In genomic region chr16:85395913-85396878, GRCh38 we compare ENCODE assay signal across 10 cellular contexts.
A peak's percentile ranks its signal among the peaks of the same experiment; 100 is the strongest.
DNase-seq lines count a peak whose midpoint lies in the region; ATAC-seq and TF ChIP-seq lines count a peak whose summit lies in the region.
"Had no signal": no experiment of that assay in that cellular context is flagged by ENCODE, and none has a peak within 500 bp of the region (broad histone marks: within the 10 kb centered on the region; RNA-seq: fewer than 3 reads in every experiment).

No MANE protein-coding gene starts in this region.

- peak overlapping the region; percentile 23 for H2AK5ac ChIP-seq in neuronal stem cell (ENCODE audit: low read depth, low read length)

- peak overlapping the region; percentile 25 for H2BK15ac ChIP-seq in neuronal stem cell (ENCODE audit: low read length)

- peak overlapping the region; percentile 82 for H3K18ac ChIP-seq in neuronal stem cell (ENCODE audit: low read length)

- no peak overlapping the region for H4K8ac ChIP-seq in neuronal stem cell (ENCODE audit: low read depth, low read length)

- peak overlapping the region; percentile 61 for H2AFZ ChIP-seq in neuronal stem cell (ENCODE audit: low read length)

- H3K9ac ChIP-seq in neuronal stem cell (ENCODE audit: low read depth, low read length, poor library complexity): no peak overlapping the region

- H2BK12ac ChIP-seq in neuronal stem cell (ENCODE audit: low read length): no peak overlapping the region

- H2BK120ac ChIP-seq in neuronal stem cell (ENCODE audit: low read depth, low read length): peak overlapping the region; percentile 21

- TF ChIP-seq CTCF in BJ (IDR thresholded peaks at IDR 0.05; ENCODE audit: insufficient read depth, low read depth, low read length) (no peak), fibroblast of mammary gland (conservative IDR thresholded peaks at IDR 0.05; ENCODE audit: control insufficient read depth, insufficient read depth, low read depth, low read length) (no peak)

- H3K27me3 ChIP-seq in BJ (ENCODE audit: control insufficient read depth, insufficient read depth, low read length) (no peaks in the 10 kb centered on the region), neuronal stem cell (ENCODE audit: control insufficient read depth in 3 of 3, insufficient read depth in 3 of 3, low read depth in 1 of 3, low read length in 3 of 3) (no peaks in the 10 kb centered on the region)
- H3K27me3 ChIP-seq: cardiac muscle cell, SJCRH30 had no signal

- CTCF ChIA-PET in BJ (lab: Yijun Ruan, JAX): interaction anchor here (0.7 to 4.0 kb wide), 7 partner anchors 24 to 281 kb away, joined by 3 to 24 read pairs (median 5); partner anchors contain the start of gene GSE1

- H3K23ac ChIP-seq in neuronal stem cell (ENCODE audit: low read depth, low read length, poor library complexity): peak overlapping the region; percentile 46

- peak overlapping the region; percentile 44 for H3K4ac ChIP-seq in neuronal stem cell (ENCODE audit: low read length)

- H3K36me3 ChIP-seq in BJ (ENCODE audit: control insufficient read depth, insufficient read depth, low read length) (no peaks in the 10 kb centered on the region), neuronal stem cell (replicated peaks in 1 of 2; ENCODE audit: control insufficient read depth in 2 of 2, insufficient read depth in 2 of 2, low read length in 2 of 2) (peaks cover 0 to 2% of the 10 kb centered on the region in 2 donors)
- H3K36me3 ChIP-seq: cardiac muscle cell, SJCRH30 had no signal

- H3K4me3 ChIP-seq in BJ (ENCODE audit: low read depth, low read length) (peak overlapping the region; percentile 7), fibroblast of mammary gland (ENCODE audit: control insufficient read depth, low read depth, low read length) (peak overlapping the region; percentile 1), neuronal stem cell (ENCODE audit: low read length in 2 of 2) (no peak overlapping the region)
- H3K4me3 ChIP-seq: cardiac muscle cell, SJCRH30 had no signal

- H3K79me1 ChIP-seq in neuronal stem cell (ENCODE audit: low read depth, low read length): no peaks in the 10 kb centered on the region

- DNase-seq in BJ (ENCODE audit: low read depth): no peak
- peak; percentile 51 for DNase-seq in NCI-H1092 (lab: John Stamatoyannopoulos, UW)
- DNase-seq in fibroblast of mammary gland (ENCODE audit: low read depth): peak; percentile 44
- no peak for DNase-seq in neuronal stem cell (ENCODE audit: low spot score)
- DNase-seq in stimulated activated naive CD4-positive, alpha-beta T cell treated with Interleukin-2 at 50 U/mL for 16 hours (lab: John Stamatoyannopoulos, UW): no peak

- no peak overlapping the region for H3K27ac ChIP-seq in neuronal stem cell (replicated peaks; ENCODE audit: low read length)
- H3K27ac ChIP-seq: cardiac muscle cell, SJCRH30 had no signal

- H2BK5ac ChIP-seq in neuronal stem cell (ENCODE audit: low read length): peak overlapping the region; percentile 10

- H3K4me1 ChIP-seq in neuronal stem cell (ENCODE audit: control insufficient read depth in 2 of 2, insufficient read depth in 1 of 2, low read depth in 1 of 2, low read length in 2 of 2): peaks cover 5 to 37% of the 10 kb centered on the region in 2 donors

- H3K4me2 ChIP-seq in neuronal stem cell (ENCODE audit: insufficient read depth, low read length, poor library complexity, severe bottlenecking): no peak overlapping the region

- no peak overlapping the region for H4K91ac ChIP-seq in neuronal stem cell (ENCODE audit: low read depth, low read length, poor library complexity)

- ATAC-seq in GM18868 (IDR thresholded peaks at IDR 0.05; ENCODE audit: unreplicated experiment): no peak
- ATAC-seq in GM19023 (IDR thresholded peaks at IDR 0.05; ENCODE audit: unreplicated experiment): no peak
- ATAC-seq in GM21423 (IDR thresholded peaks at IDR 0.05; ENCODE audit: unreplicated experiment): no peak

- WGBS in neuronal stem cell (ENCODE audit: extremely low coverage in 2 of 2, insufficient read length in 2 of 2, insufficient replicate concordance in 1 of 2), 2 donors: no CpG with 5 or more reads among the region's 24 CpGs

- peak overlapping the region; percentile 66 for H3K14ac ChIP-seq in neuronal stem cell (ENCODE audit: low read length)

- POLR2A ChIA-PET in BJ (lab: Charles Lee): no interaction called here

- H3K9me3 ChIP-seq in neuronal stem cell (replicated peaks in 1 of 2; ENCODE audit: control insufficient read depth in 2 of 2, insufficient read depth in 1 of 2, low read depth in 1 of 2, low read length in 2 of 2): peaks cover 0 to 6% of the 10 kb centered on the region in 2 donors
- H3K9me3 ChIP-seq: SJCRH30 had no signal

Comparison
In these comparisons a context has a peak if more than half of its experiments do, and no peak if none do; other contexts are left out.
1. DNase-seq: peak in NCI-H1092 (single experiment) and fibroblast of mammary gland (single experiment); none in BJ (single experiment), neuronal stem cell (single experiment) and stimulated activated naive CD4-positive, alpha-beta T cell treated with Interleukin-2 at 50 U/mL for 16 hours (single experiment).
2. H3K4me3 ChIP-seq: peak in BJ (single experiment) and fibroblast of mammary gland (single experiment); none in neuronal stem cell (0 of 2).